Comparison of ENCODE assay signal across 2 cellular contexts in genomic region chr17:9199474-9200196, GRCh38.
A peak's percentile ranks its signal among the peaks of the same experiment; 100 is the strongest.
TF ChIP-seq lines count a peak whose summit lies in the region.

No MANE protein-coding gene starts in this region.

TF ChIP-seq in HepG2, 621 proteins besides CTCF, POLR2A, EP300 and RAD21 (continued from another document):
- TF ChIP-seq HNF1A (IDR thresholded peaks at IDR 0.05; ENCODE audit: low read depth) (no peak), HNF1A (CRISPR knock-in tag; IDR thresholded peaks at IDR 0.05; ENCODE audit: borderline replicate concordance) (no peak)
TF ChIP-seq in HepG2: peak in this region for 1.

TF ChIP-seq in K562, 482 proteins besides CTCF, POLR2A, EP300 and RAD21 (continued from another document):
- peak; percentile 43 for TF ChIP-seq TFE3 (CRISPR knock-in tag; IDR thresholded peaks at IDR 0.05)
